Comparison of ENCODE assay signal across 8 cellular contexts in the genomic region with DNA sequence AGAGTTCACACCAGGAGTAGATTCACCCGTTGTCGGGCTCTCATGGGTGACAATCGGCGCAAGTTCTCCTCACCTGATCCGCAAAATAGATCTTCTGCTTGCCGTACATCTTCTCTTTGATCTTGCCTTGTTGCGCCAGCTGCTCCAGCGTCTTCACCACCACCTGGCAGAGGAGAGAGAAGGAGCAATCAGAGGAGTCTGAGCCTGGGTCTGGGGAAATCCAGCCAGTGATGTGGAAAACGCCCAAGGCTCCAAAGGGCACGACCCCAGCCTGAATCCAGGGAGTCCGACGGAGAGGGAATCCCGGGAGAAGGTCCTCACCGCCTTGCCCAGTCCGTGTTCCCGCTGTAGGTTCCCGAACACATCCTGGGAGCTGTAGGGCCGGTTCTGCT. TPM values are rescaled to one million over a fixed set of nuclear protein-coding genes. Genes with fewer than 3 reads are reported as not detected.
DNase-seq lines count a peak whose midpoint lies in the region; ATAC-seq and TF ChIP-seq lines count a peak whose summit lies in the region.

No MANE protein-coding gene starts in this region.

- peaks cover 61% of the 10 kb centered on the region for H3K36me3 ChIP-seq in MG63
- peaks cover 21% of the 10 kb centered on the region for H3K36me3 ChIP-seq in colonic mucosa

- peak overlapping the region; percentile 5 to 88 (median 64) for H3K27ac Mint-ChIP-seq in nephron

- ATAC-seq in HG03159 (IDR thresholded peaks at IDR 0.05; ENCODE audit: unreplicated experiment): no peak

- H3K27me3 Mint-ChIP-seq in nephron (ENCODE audit: low read depth): peaks cover 3% of the 10 kb centered on the region

- intact Hi-C loops in colonic mucosa (cut with DNase I): no loop called here

- H3K27me3 ChIP-seq in MG63: no peaks in the 10 kb centered on the region
- no peaks in the 10 kb centered on the region for H3K27me3 ChIP-seq in colonic mucosa

- TF ChIP-seq CTCF in colonic mucosa (IDR thresholded peaks at IDR 0.05) (no peak), nephron (IDR thresholded peaks at IDR 0.05; ENCODE audit: unreplicated experiment in 3 of 3) (no peak)

- H3K9me3 ChIP-seq in MG63: no peaks in the 10 kb centered on the region
- no peaks in the 10 kb centered on the region for H3K9me3 ChIP-seq in colonic mucosa

- H3K27ac ChIP-seq in colonic mucosa: peak overlapping the region; percentile 90

- H3K9ac ChIP-seq in colonic mucosa (ENCODE audit: low read depth in 2 of 2, low read length in 2 of 2): peak overlapping the region in 1 of 2 donors; percentile 98

- H3K36me3 Mint-ChIP-seq in nephron (ENCODE audit: low read depth): peaks cover 33% of the 10 kb centered on the region

- H3K9me3 Mint-ChIP-seq in nephron: no peaks in the 10 kb centered on the region

- DNase-seq in DMS53 (lab: John Stamatoyannopoulos, UW) (peak; percentile 67), MG63 (no peak), colonic mucosa (no peak), NCI-H1930 (lab: John Stamatoyannopoulos, UW) (no peak), COLO829 (ENCODE audit: low spot score) (no peak), EL (no peak)

- peaks cover 31% of the 10 kb centered on the region for H3K4me1 Mint-ChIP-seq in nephron

- peak overlapping the region; percentile 98 to 99 (median 98) for H3K4me3 Mint-ChIP-seq in nephron

- H3K4me3 ChIP-seq in MG63 (peak overlapping the region; percentile 93), colonic mucosa (peak overlapping the region; percentile 61)

- H3K4me1 ChIP-seq in colonic mucosa: peaks cover 4% of the 10 kb centered on the region

RNA-seq across cellular contexts. Expression of gene PSMC3IP, which starts 0.4 kb away (rescaled TPM):
- 5.6 and 29.6 TPM in 2 replicates for total RNA-seq in MG63 (2014; rRNA removed; shearing (Covaris generic); ENCODE audit: low replicate concordance)
- total RNA-seq in colonic mucosa: 10 to 100 TPM in 1 of 2 donors, 1 to 10 TPM in 1; 2.2 to 11.6 TPM

RNA-seq across cellular contexts. Expression of gene MLX, which starts 10.2 kb away (rescaled TPM):
- total RNA-seq in MG63 (2014; rRNA removed; shearing (Covaris generic); ENCODE audit: low replicate concordance): 19.8 and 40.0 TPM in 2 replicates
- 10 to 100 TPM; 79.6 to 83.0 TPM for total RNA-seq in colonic mucosa

RNA-seq across cellular contexts. Expression of gene COASY, which starts 15.2 kb away (rescaled TPM):
- 7.7 and 12.4 TPM in 2 replicates for total RNA-seq in MG63 (2014; rRNA removed; shearing (Covaris generic); ENCODE audit: low replicate concordance)
- 100 to 1,000 TPM in 1 of 2 donors, 10 to 100 TPM in 1; 94.2 to 176 TPM for total RNA-seq in colonic mucosa

RNA-seq across cellular contexts. Expression of gene HSD17B1, which starts 24.4 kb away (rescaled TPM):
- 0.59 and 2.8 TPM in 2 replicates for total RNA-seq in MG63 (2014; rRNA removed; shearing (Covaris generic); ENCODE audit: low replicate concordance)
- 1 to 10 TPM in 1 of 2 donors, under 1 TPM in 1; 0.88 to 1.7 TPM for total RNA-seq in colonic mucosa

RNA-seq across cellular contexts. Expression of gene RETREG3, which starts 32.0 kb away (rescaled TPM):
- total RNA-seq in MG63 (2014; rRNA removed; shearing (Covaris generic); ENCODE audit: low replicate concordance): 46.0 and 47.2 TPM in 2 replicates
- total RNA-seq in colonic mucosa: 10 to 100 TPM; 49.2 to 60.3 TPM
